ENCODE assay signal across 24 cellular contexts in the genomic region with DNA sequence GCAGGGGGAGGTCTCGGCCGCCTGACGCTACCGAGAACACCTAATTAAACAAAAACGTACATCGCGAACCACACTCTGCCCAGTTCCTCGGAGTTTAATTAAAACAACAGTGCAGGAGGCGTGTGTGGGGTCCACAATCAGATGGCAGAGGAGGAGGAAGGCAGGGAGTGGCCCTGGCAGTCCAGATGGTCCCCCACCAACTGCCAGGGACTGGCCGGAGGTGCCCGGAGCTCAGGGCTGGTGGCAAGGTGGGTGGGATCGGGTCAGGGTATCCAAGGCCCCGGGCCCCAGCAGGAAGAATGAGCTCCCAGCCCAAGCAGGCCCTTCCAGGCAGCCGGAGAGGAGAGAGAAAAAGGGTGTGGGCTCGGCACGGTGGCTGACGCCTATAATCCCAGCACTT.
"Had no signal": no experiment of that assay in that cellular context is flagged by ENCODE, and none has a peak within 500 bp of the region (broad histone marks: within the 10 kb centered on the region; RNA-seq: fewer than 3 reads in every experiment).

No MANE protein-coding gene starts in this region.

- H3K9me3 Mint-ChIP-seq: effector memory CD8-positive, alpha-beta T cell; stimulated activated memory B cell treated with anti-CD40 and anti-IgM and Interleukin-4, amounts not matched to agents 10 μg/mL and 1 μg/mL and 100 μg/mL, for 72 hours; stimulated activated naive CD8-positive, alpha-beta T cell treated with anti-CD3 and anti-CD28 coated beads, Interleukin-15, Interleukin-2, amounts not matched to agents 100 ng/mL and 50 ng/mL, for 24 hours had no signal

- H3K36me3 ChIP-seq: ovary, transverse colon had no signal

- ATAC-seq: effector memory CD8-positive, alpha-beta T cell; foreskin keratinocyte; left cardiac atrium; left ventricle myocardium superior; sciatic nerve had no signal

- H3K9me3 ChIP-seq: ovary, spleen, thoracic aorta, transverse colon had no signal

- DNase-seq: central memory CD4-positive, alpha-beta T cell; cortex of kidney; effector memory CD8-positive, alpha-beta T cell; erythroblast; foreskin keratinocyte; head of caudate nucleus; kidney; left cardiac atrium; left ventricle myocardium superior; mesenchymal stem cell; midbrain; ovary; spleen; stimulated activated CD4-positive, alpha-beta T cell treated with anti-CD3 and anti-CD28 coated beads, Interleukin-15, amount 100 ng/mL, for 24 hours; stimulated activated CD4-positive, alpha-beta T cell treated with anti-CD3 and anti-CD28 coated beads, Interleukin-1b, Interleukin-23, amount 100 ng/mL, for 48 hours; stimulated activated CD4-positive, alpha-beta T cell treated with anti-CD3 and anti-CD28 coated beads, Interleukin-4, amount 100 ng/mL, for 24 hours; transverse colon had no signal

- H3K27ac Mint-ChIP-seq: progenitor cell of endocrine pancreas; stimulated activated memory B cell treated with anti-CD40 and anti-IgM and Interleukin-4, amounts not matched to agents 10 μg/mL and 1 μg/mL and 100 μg/mL, for 72 hours; stimulated activated naive CD8-positive, alpha-beta T cell treated with anti-CD3 and anti-CD28 coated beads, Interleukin-15, Interleukin-2, amounts not matched to agents 100 ng/mL and 50 ng/mL, for 24 hours had no signal

- H3K4me3 Mint-ChIP-seq: effector memory CD8-positive, alpha-beta T cell; stimulated activated memory B cell treated with anti-CD40 and anti-IgM and Interleukin-4, amounts not matched to agents 10 μg/mL and 1 μg/mL and 100 μg/mL, for 72 hours; stimulated activated naive CD8-positive, alpha-beta T cell treated with anti-CD3 and anti-CD28 coated beads, Interleukin-15, Interleukin-2, amounts not matched to agents 100 ng/mL and 50 ng/mL, for 24 hours had no signal

- H3K27me3 ChIP-seq: foreskin keratinocyte, hepatocyte, ovary, spleen, transverse colon had no signal

- H3K27ac ChIP-seq: foreskin keratinocyte, hepatocyte, ovary, spleen, thoracic aorta, transverse colon had no signal

- H3K27me3 Mint-ChIP-seq: progenitor cell of endocrine pancreas; stimulated activated naive CD8-positive, alpha-beta T cell treated with anti-CD3 and anti-CD28 coated beads, Interleukin-15, Interleukin-2, amounts not matched to agents 100 ng/mL and 50 ng/mL, for 24 hours had no signal

- H3K4me1 ChIP-seq: foreskin keratinocyte, spleen, transverse colon had no signal

- H3K4me1 Mint-ChIP-seq: stimulated activated memory B cell treated with anti-CD40 and anti-IgM and Interleukin-4, amounts not matched to agents 10 μg/mL and 1 μg/mL and 100 μg/mL, for 72 hours had no signal

- H3K4me3 ChIP-seq: hepatocyte, lung, ovary, spleen, thoracic aorta, transverse colon had no signal

- H3K36me3 Mint-ChIP-seq: stimulated activated memory B cell treated with anti-CD40 and anti-IgM and Interleukin-4, amounts not matched to agents 10 μg/mL and 1 μg/mL and 100 μg/mL, for 72 hours had no signal
